In genomic region chr16:85579883-85580607, GRCh38 we compare ENCODE assay signal across 16 cellular contexts. TPM values are rescaled to one million over a fixed set of nuclear protein-coding genes. Genes with fewer than 3 reads are reported as not detected.
A peak's percentile ranks its signal among the peaks of the same experiment; 100 is the strongest.
DNase-seq lines count a peak whose midpoint lies in the region; ATAC-seq and TF ChIP-seq lines count a peak whose summit lies in the region.
"Had no signal": no experiment of that assay in that cellular context is flagged by ENCODE, and none has a peak within 500 bp of the region (broad histone marks: within the 10 kb centered on the region; RNA-seq: fewer than 3 reads in every experiment).

No MANE protein-coding gene starts in this region.

- intact Hi-C loops in left lung (cut with DNase I) (no loop called here), Caco-2 (cut with micrococcal nuclease; ENCODE audit: unreplicated experiment) (no loop called here)

- peaks cover 29 to 84% of the 10 kb centered on the region in 2 donors for H3K4me1 ChIP-seq in left lung
- H3K4me1 ChIP-seq in Caco-2: peaks cover 10% of the 10 kb centered on the region

- no peak for TF ChIP-seq CTCF in HFFc6 (IDR thresholded peaks at IDR 0.05)
- TF ChIP-seq CTCF in brain (conservative IDR thresholded peaks at IDR 0.05): no peak
- no peak for TF ChIP-seq CTCF in left lung (IDR thresholded peaks at IDR 0.05)
- TF ChIP-seq CTCF in Caco-2 (IDR thresholded peaks at IDR 0.05; ENCODE audit: insufficient read depth in 1 of 2, low read depth in 1 of 2, low read length in 1 of 2, severe bottlenecking in 1 of 2, unreplicated experiment in 1 of 2): no peak

- H3K4me1 Mint-ChIP-seq in HFFc6 (ENCODE audit: low read depth) (peaks cover 45% of the 10 kb centered on the region), brain (no peaks in the 10 kb centered on the region), Caco-2 (ENCODE audit: low read depth, unreplicated experiment) (peaks cover 14% of the 10 kb centered on the region)
- peaks cover 74% of the 10 kb centered on the region for H3K4me1 Mint-ChIP-seq in stimulated activated effector memory CD8-positive, alpha-beta T cell treated with anti-CD3 and anti-CD28 coated beads, Interleukin-12 subunit alpha, Interleukin-12 subunit beta, amount 100 ng/mL, for 72 hours

- no peaks in the 10 kb centered on the region for H3K27me3 ChIP-seq in left lung
- H3K27me3 ChIP-seq in Caco-2 (replicated peaks; ENCODE audit: control insufficient read depth, insufficient read depth, low read length): no peaks in the 10 kb centered on the region

- H3K27me3 Mint-ChIP-seq in HFFc6 (ENCODE audit: insufficient read depth) (no peaks in the 10 kb centered on the region; the same call in none of the 2 replicates), brain (peaks cover 16% of the 10 kb centered on the region), Caco-2 (ENCODE audit: insufficient read depth, unreplicated experiment) (no peaks in the 10 kb centered on the region)

- H3K4me3 Mint-ChIP-seq in HFFc6 (no peak overlapping the region), brain (peak overlapping the region; percentile 13 to 74 (median 64)), Caco-2 (ENCODE audit: unreplicated experiment) (no peak overlapping the region)
- no peak overlapping the region for H3K4me3 Mint-ChIP-seq in stimulated activated effector memory CD8-positive, alpha-beta T cell treated with anti-CD3 and anti-CD28 coated beads, Interleukin-12 subunit alpha, Interleukin-12 subunit beta, amount 100 ng/mL, for 72 hours
- H3K4me3 Mint-ChIP-seq: CD14-positive monocyte; T-helper 2 cell treated with Interferon-gamma antibody and Interleukin-4, amounts not matched to agents 5 μg/mL and 100 μg/mL, for 36 hours had no signal

- BruUV-seq in Caco-2 (replicated peaks; lab: Mats Ljungman, UMichigan): no TSS peak

- H3K9me3 Mint-ChIP-seq in HFFc6 (no peaks in the 10 kb centered on the region), brain (peaks cover 0 to 4% (median 0%) of the 10 kb centered on the region in 5 experiments), Caco-2 (ENCODE audit: unreplicated experiment) (no peaks in the 10 kb centered on the region)
- no peaks in the 10 kb centered on the region for H3K9me3 Mint-ChIP-seq in stimulated activated effector memory CD8-positive, alpha-beta T cell treated with anti-CD3 and anti-CD28 coated beads, Interleukin-12 subunit alpha, Interleukin-12 subunit beta, amount 100 ng/mL, for 72 hours
- H3K9me3 Mint-ChIP-seq: CD14-positive monocyte; T-helper 2 cell treated with Interferon-gamma antibody and Interleukin-4, amounts not matched to agents 5 μg/mL and 100 μg/mL, for 36 hours had no signal

- H3K36me3 Mint-ChIP-seq in HFFc6 (ENCODE audit: low read depth): peaks cover 4% of the 10 kb centered on the region
- H3K36me3 Mint-ChIP-seq in brain: no peaks in the 10 kb centered on the region
- H3K36me3 Mint-ChIP-seq in stimulated activated effector memory CD8-positive, alpha-beta T cell treated with anti-CD3 and anti-CD28 coated beads, Interleukin-12 subunit alpha, Interleukin-12 subunit beta, amount 100 ng/mL, for 72 hours: no peaks in the 10 kb centered on the region
- H3K36me3 Mint-ChIP-seq in Caco-2 (ENCODE audit: insufficient read depth, unreplicated experiment): no peaks in the 10 kb centered on the region

- ATAC-seq in left lung: peak; percentile 19
- ATAC-seq in stimulated activated effector memory CD8-positive, alpha-beta T cell treated with anti-CD3 and anti-CD28 coated beads, Interleukin-12 subunit alpha, Interleukin-12 subunit beta, amount 100 ng/mL, for 72 hours: no peak

- H3K36me3 ChIP-seq in left lung (no peaks in the 10 kb centered on the region), Caco-2 (ENCODE audit: control insufficient read depth, insufficient read depth, low read length) (no peaks in the 10 kb centered on the region)
- H3K36me3 ChIP-seq: prostate gland had no signal

- POLR2A ChIA-PET in Caco-2 (lab: Charles Lee): no interaction called here

- DNase-seq in HFFc6 (no peak), left lung (no peak), Caco-2 (no peak), NOMO-1 treated with dmso at 0.1 percent for 144 hours (lab: John Stamatoyannopoulos, UW; ENCODE audit: unreplicated experiment) (no peak), retina (no peak)
- no peak for DNase-seq in stimulated activated effector memory CD8-positive, alpha-beta T cell treated with anti-CD3 and anti-CD28 coated beads, Interleukin-12 subunit alpha, Interleukin-12 subunit beta, amount 100 ng/mL, for 72 hours (ENCODE audit: low spot score in 2 of 2)
- DNase-seq in NK-92 treated with Interleukin-12 subunit alpha and Interleukin-12 subunit beta, amount 100 ng/mL, for 24 hours (lab: John Stamatoyannopoulos, UW): no peak
- DNase-seq: activated CD4-positive, alpha-beta T cell treated with anti-CD3 and anti-CD28 coated beads for 4 hours; activated T-cell treated with anti-CD3 and anti-CD28 coated beads, Interleukin-2, amount 50 U/mL, for 48 hours; cortex of kidney; EL; substantia nigra had no signal

- H3K27ac Mint-ChIP-seq in HFFc6 (peak overlapping the region; percentile 23; the same call in 1 of the 2 replicates), brain (peak overlapping the region in 4 of 5 experiments; percentile 83 to 95 (median 87)), Caco-2 (ENCODE audit: unreplicated experiment) (no peak overlapping the region)
- peak overlapping the region; percentile 17 for H3K27ac Mint-ChIP-seq in stimulated activated effector memory CD8-positive, alpha-beta T cell treated with anti-CD3 and anti-CD28 coated beads, Interleukin-12 subunit alpha, Interleukin-12 subunit beta, amount 100 ng/mL, for 72 hours
- H3K27ac Mint-ChIP-seq: T-helper 2 cell treated with Interferon-gamma antibody and Interleukin-4, amounts not matched to agents 5 μg/mL and 100 μg/mL, for 36 hours had no signal

- CTCF ChIA-PET in Caco-2 (lab: Charles Lee): interaction anchor here (0.6 kb wide), 1 partner anchor 30 kb away, joined by 3 read pairs; no protein-coding TSS in a partner anchor

- no peaks in the 10 kb centered on the region for H3K9me3 ChIP-seq in left lung
- H3K9me3 ChIP-seq in Caco-2: no peaks in the 10 kb centered on the region
- H3K9me3 ChIP-seq: prostate gland had no signal

- H3K4me3 ChIP-seq in left lung (no peak overlapping the region), Caco-2 (ENCODE audit: low read depth, low read length) (no peak overlapping the region)
- H3K4me3 ChIP-seq: prostate gland had no signal

- H3K27ac ChIP-seq in left lung: peak overlapping the region in 1 of 2 donors; percentile 20
- H3K27ac ChIP-seq: prostate gland had no signal

RNA-seq across cellular contexts. Expression of gene GSE1, which starts 33.1 kb away (rescaled TPM):
- 10 to 100 TPM; 49.2 to 62.3 (median 58.1) TPM for total RNA-seq in HFFc6 (2021; fragmentation: NEBNext Ultra II Directional; extraction: Animal tissue kit (Norgen Biotek cat#: 25700))
- 127 TPM for polyA plus RNA-seq in brain (ENCODE audit: insufficient read depth, low read depth, low replicate concordance)
- 10 to 100 TPM; 84.8 to 93.0 TPM for total RNA-seq in left lung
- total RNA-seq in Caco-2 (2022): 140 and 142 TPM in 2 replicates

Comparison
In these comparisons a context has a peak if more than half of its experiments do, and no peak if none do; other contexts are left out.
1. H3K4me3 Mint-ChIP-seq: peak in brain (5 of 5); none in HFFc6 (single experiment), stimulated activated effector memory CD8-positive, alpha-beta T cell treated with anti-CD3 and anti-CD28 coated beads, Interleukin-12 subunit alpha, Interleukin-12 subunit beta, amount 100 ng/mL, for 72 hours (single experiment) and Caco-2 (single experiment).